Comparison of ENCODE assay signal across 28 cellular contexts in the genomic region with DNA sequence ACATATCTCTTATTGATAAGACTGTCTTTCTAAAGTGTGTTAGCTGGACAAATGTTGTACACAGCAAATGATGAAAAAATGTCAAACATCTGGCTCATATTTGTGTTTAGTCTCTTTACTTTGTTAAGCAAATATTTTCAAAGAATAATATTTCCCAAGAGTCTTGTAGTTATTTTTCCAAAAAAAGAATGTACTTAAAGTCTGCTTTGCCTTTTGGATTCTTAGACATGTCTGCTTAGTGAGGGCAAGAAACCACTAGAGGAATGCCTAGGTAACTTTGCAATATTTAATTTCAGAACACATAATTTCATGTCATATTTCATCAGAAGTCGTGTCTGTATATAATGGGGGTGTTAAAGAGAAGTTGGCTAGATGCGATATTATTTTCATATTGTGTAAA. TPM values are rescaled to one million over a fixed set of nuclear protein-coding genes. Genes with fewer than 3 reads are reported as not detected.
"Had no signal": no experiment of that assay in that cellular context is flagged by ENCODE, and none has a peak within 500 bp of the region (broad histone marks: within the 10 kb centered on the region; RNA-seq: fewer than 3 reads in every experiment).

No MANE protein-coding gene starts in this region.

- ATAC-seq: activated CD4-positive, alpha-beta T cell treated with anti-CD3 and anti-CD28 coated beads for 36 hours; activated naive CD4-positive, alpha-beta T cell treated with anti-CD3 and anti-CD28 coated beads, Interleukin-2, amount 50 U/mL, for 72 hours; activated T-helper 17 cell treated with anti-CD3 and anti-CD28 coated beads, Interleukin-2, amount 50 U/mL, for 72 hours; left ventricle myocardium superior; natural killer cell treated with Interleukin-12 subunit alpha and Interleukin-12 subunit beta and Interleukin-15 and Interleukin-18, amount 100 ng/mL, for 72 hours; psoas muscle; T-helper 17 cell; upper lobe of right lung had no signal

- H3K36me3 ChIP-seq: adrenal gland, ascending aorta, breast epithelium, ovary, right atrium auricular region, thoracic aorta, upper lobe of right lung had no signal

- H2AFZ ChIP-seq: hepatocyte had no signal

- H3K27me3 ChIP-seq: adrenal gland, ascending aorta, breast epithelium, hepatocyte, ovary, right atrium auricular region, upper lobe of right lung had no signal

- H3K4me1 ChIP-seq: adrenal gland, ascending aorta, breast epithelium, psoas muscle, right atrium auricular region had no signal

- H3K27ac ChIP-seq: adrenal gland, ascending aorta, breast epithelium, hepatocyte, ovary, psoas muscle, right atrium auricular region had no signal

- DNase-seq: activated B cell treated with CpG ODN at 0.5 μM for 24 hours; activated CD4-positive, alpha-beta T cell treated with anti-CD3 and anti-CD28 coated beads for 36 hours; activated CD4-positive, alpha-beta T cell treated with anti-CD3 and anti-CD28 coated beads, Interleukin-2, amount 50 U/mL, for 4 hours; activated CD8-positive, alpha-beta memory T cell treated with anti-CD3 and anti-CD28 coated beads for 24 hours; activated CD8-positive, alpha-beta memory T cell treated with anti-CD3 and anti-CD28 coated beads, Interleukin-2, amount 50 U/mL, for 4 hours; activated T-cell treated with anti-CD3 and anti-CD28 coated beads, Interleukin-2, amount 50 U/mL, for 24 hours; adrenal gland; cerebellar nuclear complex; effector CD4-positive, alpha-beta T cell; erythroblast; glutamatergic neuron; left ventricle myocardium superior; mammary epithelial cell; midbrain; ovary; psoas muscle; stimulated activated CD4-positive, alpha-beta T cell treated with anti-CD3 and anti-CD28 coated beads, Interleukin-4, amount 100 ng/mL, for 24 hours; stimulated activated naive CD4-positive, alpha-beta T cell treated with Interleukin-2 at 50 U/mL for 16 hours; T-helper 17 cell; upper lobe of right lung had no signal

- H3K4me3 ChIP-seq: adrenal gland, ascending aorta, breast epithelium, hepatocyte, ovary, psoas muscle, right atrium auricular region, thoracic aorta, upper lobe of right lung had no signal

- H3K9me3 ChIP-seq: adrenal gland, ascending aorta, breast epithelium, ovary, psoas muscle, right atrium auricular region, thoracic aorta, upper lobe of right lung had no signal

- H3K4me2 ChIP-seq: hepatocyte had no signal

RNA-seq across cellular contexts. Expression of a gene that starts 24.0 kb away (rescaled TPM):
- polyA plus RNA-seq: adrenal gland, hepatocyte, mammary epithelial cell, ovary, psoas muscle had no signal
